In the genomic region with DNA sequence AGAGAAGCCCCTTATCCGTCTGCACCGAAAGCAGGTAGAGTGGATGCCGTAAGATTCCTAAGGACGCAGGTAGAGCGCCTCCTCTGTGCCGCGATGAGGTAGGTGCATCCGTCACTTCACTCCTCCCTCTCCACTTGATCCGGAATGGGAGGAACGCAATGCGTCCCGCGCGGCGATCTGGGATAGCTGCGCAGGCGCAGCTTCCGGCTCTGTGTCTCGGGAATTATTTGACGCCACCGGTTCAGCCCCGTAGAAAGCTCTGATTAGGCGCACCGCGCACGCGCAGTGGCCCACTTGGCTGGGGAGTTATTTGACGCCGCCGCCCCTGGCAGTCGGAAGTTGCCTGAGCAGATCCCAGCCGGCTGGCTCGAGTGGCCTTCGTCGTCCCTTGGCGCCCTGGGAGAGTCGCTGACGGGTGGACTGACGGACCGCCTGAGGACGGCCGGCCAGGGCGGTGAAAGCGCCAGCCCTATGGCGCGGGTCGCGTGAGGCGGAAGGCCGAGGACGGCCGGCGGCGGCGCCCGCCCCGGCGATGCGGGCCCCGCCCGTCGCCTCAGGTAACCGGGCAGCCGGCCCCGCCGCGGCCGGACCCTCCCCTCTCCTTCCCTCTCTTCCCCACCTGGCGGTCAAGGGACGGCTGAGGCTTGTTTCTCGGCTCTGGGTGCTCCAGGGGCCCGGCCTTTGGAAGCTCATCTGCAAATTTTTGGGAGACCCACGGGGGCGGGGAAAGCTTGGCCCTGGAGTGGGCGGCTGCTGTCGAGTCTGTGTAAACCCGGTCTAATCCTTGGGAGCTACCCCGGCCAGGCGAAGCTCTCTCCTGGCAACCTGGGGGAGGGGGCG, we compare ENCODE assay signal across 8 cellular contexts. TPM values are rescaled to one million over a fixed set of nuclear protein-coding genes. Genes with fewer than 3 reads are reported as not detected.
DNase-seq lines count a peak whose midpoint lies in the region; ATAC-seq and TF ChIP-seq lines count a peak whose summit lies in the region.

A gene (plus strand): TSS at position 331 of the 840 bp plus-strand sequence. CDS start 15,590 bp downstream, outside the sequence.

- intact Hi-C loops in colonic mucosa (cut with DNase I): no loop called here

- no peaks in the 10 kb centered on the region for H3K27me3 ChIP-seq in BLaER1 treated with 17β-estradiol and CSF1 and Interleukin-3, amounts not matched to agents 10 nM and 100 nM
- H3K27me3 ChIP-seq in colonic mucosa: no peaks in the 10 kb centered on the region

- TF ChIP-seq CTCF in colonic mucosa (IDR thresholded peaks at IDR 0.05): no peak

- H3K9me3 ChIP-seq in BLaER1 treated with 17β-estradiol and CSF1 and Interleukin-3, amounts not matched to agents 10 nM and 100 nM (replicated peaks in 1 of 11): no peaks in the 10 kb centered on the region
- no peaks in the 10 kb centered on the region for H3K9me3 ChIP-seq in colonic mucosa

- DNase-seq in NCI-H526 (lab: John Stamatoyannopoulos, UW) (peak; percentile 98 to 100), colonic mucosa (peak; percentile 99), kidney tubule cell (ENCODE audit: low spot score) (peak; percentile 99)
- peak; percentile 99 for DNase-seq in activated CD4-positive, alpha-beta T cell treated with anti-CD3 and anti-CD28 coated beads for 48 hours
- peak; percentile 96 to 97 (median 96) for DNase-seq in stimulated activated CD4-positive, alpha-beta T cell treated with anti-CD3 and anti-CD28 coated beads, Interleukin-1b, Interleukin-23, amount 100 ng/mL, for 24 hours (ENCODE audit: low read depth in 4 of 4, low spot score in 1 of 4)

- H4K20me1 ChIP-seq in BLaER1 treated with 17β-estradiol and CSF1 and Interleukin-3, amounts not matched to agents 10 nM and 100 nM: peaks cover 24 to 50% (median 46%) of the 10 kb centered on the region in 11 experiments; a peak in 20 of 22 replicates

- H3K4me3 ChIP-seq in BLaER1 treated with 17β-estradiol and CSF1 and Interleukin-3, amounts not matched to agents 10 nM and 100 nM: peak within 1 kb of the TSS; percentile 79 to 99 (median 96)
- H3K4me3 ChIP-seq in colonic mucosa: peak within 1 kb of the TSS; percentile 69

- ATAC-seq in GM19324 (IDR thresholded peaks at IDR 0.05; ENCODE audit: low FRiP score, unreplicated experiment) (peak; percentile 91), HG03469 (IDR thresholded peaks at IDR 0.05; ENCODE audit: unreplicated experiment) (peak; percentile 80)

- H3K4me1 ChIP-seq in BLaER1 treated with 17β-estradiol and CSF1 and Interleukin-3, amounts not matched to agents 10 nM and 100 nM: peaks cover 21 to 26% (median 23%) of the 10 kb centered on the region in 10 experiments
- H3K4me1 ChIP-seq in colonic mucosa: peaks cover 12% of the 10 kb centered on the region

- peak within 1 kb of the TSS; percentile 73 to 89 (median 86) for H3K27ac ChIP-seq in BLaER1 treated with 17β-estradiol and CSF1 and Interleukin-3, amounts not matched to agents 10 nM and 100 nM
- H3K27ac ChIP-seq in colonic mucosa: peak within 1 kb of the TSS; percentile 92

- peaks cover 0 to 17% (median 4%) of the 10 kb centered on the region in 11 experiments; a peak in 7 of 22 replicates for H3K36me3 ChIP-seq in BLaER1 treated with 17β-estradiol and CSF1 and Interleukin-3, amounts not matched to agents 10 nM and 100 nM
- H3K36me3 ChIP-seq in colonic mucosa: no peaks in the 10 kb centered on the region

- peak within 1 kb of the TSS; percentile 85 to 95 (median 91) for H3K9ac ChIP-seq in BLaER1 treated with 17β-estradiol and CSF1 and Interleukin-3, amounts not matched to agents 10 nM and 100 nM
- H3K9ac ChIP-seq in colonic mucosa (ENCODE audit: low read depth in 2 of 2, low read length in 2 of 2): peak within 1 kb of the TSS; percentile 69 to 94

- peak within 1 kb of the TSS; percentile 85 to 97 (median 93) for H3K4me2 ChIP-seq in BLaER1 treated with 17β-estradiol and CSF1 and Interleukin-3, amounts not matched to agents 10 nM and 100 nM

RNA-seq across cellular contexts. Expression of the gene that starts here (rescaled TPM):
- total RNA-seq in colonic mucosa: 10 to 100 TPM; 30.5 to 33.7 TPM

Comparison
In these comparisons a context has a peak if more than half of its experiments do, and no peak if none do; other contexts are left out.
1. Peak in every context shown above with its lines: DNase-seq, ATAC-seq, H3K4me3 ChIP-seq and H3K27ac ChIP-seq.